14 cellular contexts compared by ENCODE assay signal in genomic region chr5:126589536-126590297, GRCh38. TPM values are rescaled to one million over a fixed set of nuclear protein-coding genes. Genes with fewer than 3 reads are reported as not detected.
A peak's percentile ranks its signal among the peaks of the same experiment; 100 is the strongest.
DNase-seq lines count a peak whose midpoint lies in the region; TF ChIP-seq lines count a peak whose summit lies in the region.
"Had no signal": no experiment of that assay in that cellular context is flagged by ENCODE, and none has a peak within 500 bp of the region (broad histone marks: within the 10 kb centered on the region; RNA-seq: fewer than 3 reads in every experiment).

No MANE protein-coding gene starts in this region.

- H3K56ac ChIP-seq in mesendoderm (ENCODE audit: low read length): no peak overlapping the region

- no peak overlapping the region for H3K4me3 ChIP-seq in mesendoderm (ENCODE audit: low read length)
- no peak overlapping the region for H3K4me3 ChIP-seq in stomach
- H3K4me3 ChIP-seq: HAP-1 had no signal

- H3K27ac ChIP-seq in mesendoderm (ENCODE audit: low read depth, low read length): no peak overlapping the region
- no peak overlapping the region for H3K27ac ChIP-seq in stomach

- TF ChIP-seq CTCF in stomach (IDR thresholded peaks at IDR 0.05) (no peak), CD14-positive monocyte (IDR thresholded peaks at IDR 0.05) (no peak)

- no peaks in the 10 kb centered on the region for H3K9me3 ChIP-seq in stomach
- H3K9me3 ChIP-seq: HAP-1 had no signal

- H3K4me3 Mint-ChIP-seq in CD14-positive monocyte: no peak overlapping the region
- H3K4me3 Mint-ChIP-seq: CD4-positive, CD25-positive, alpha-beta regulatory T cell; CD8-positive, alpha-beta memory T cell; HFFc6 had no signal

- H3K4me1 ChIP-seq in mesendoderm (ENCODE audit: control insufficient read depth, low read depth, low read length) (no peaks in the 10 kb centered on the region), stomach (peaks cover 0 to 23% (median 16%) of the 10 kb centered on the region in 4 donors)

- intact Hi-C loops in stomach (cut with DNase I; ENCODE audit: low total_unique reads) (no loop called here), CD14-positive monocyte (cut with micrococcal nuclease) (no loop called here)

- peaks cover 9% of the 10 kb centered on the region for H3K4me1 Mint-ChIP-seq in CD14-positive monocyte

- H3K27me3 Mint-ChIP-seq in CD14-positive monocyte (ENCODE audit: low read depth in 3 of 3): peaks cover 6 to 14% (median 7%) of the 10 kb centered on the region in 3 donors

- no peak overlapping the region for H3K18ac ChIP-seq in mesendoderm (ENCODE audit: low read length)

- no peak overlapping the region for H2BK5ac ChIP-seq in mesendoderm (ENCODE audit: low read length)

- peak; percentile 22 for DNase-seq in activated CD8-positive, alpha-beta memory T cell treated with anti-CD3 and anti-CD28 coated beads, Interleukin-2, amount 50 U/mL, for 48 hours
- DNase-seq in activated CD8-positive, alpha-beta memory T cell treated with anti-CD3 and anti-CD28 coated beads, Interleukin-2, amount 50 U/mL, for 4 hours: no peak
- DNase-seq in mesendoderm (peak; percentile 40), stomach (peak; percentile 4), NCI-H1105 (lab: John Stamatoyannopoulos, UW) (no peak), CD14-positive monocyte (ENCODE audit: low spot score) (no peak)
- DNase-seq: C1 segment of cervical spinal cord; CD4-positive, CD25-positive, alpha-beta regulatory T cell; CD8-positive, alpha-beta memory T cell; DMS153; DND-41; GOT3; HFFc6 had no signal

- H2AK5ac ChIP-seq in mesendoderm (ENCODE audit: low read length): no peak overlapping the region

- H4K5ac ChIP-seq in mesendoderm (ENCODE audit: low read length): no peak overlapping the region

- H3K79me2 ChIP-seq in mesendoderm (ENCODE audit: control insufficient read depth, insufficient read depth, low read length): peaks cover 7% of the 10 kb centered on the region

- TF ChIP-seq POLR2A in stomach (IDR thresholded peaks at IDR 0.05): no peak

- H3K79me1 ChIP-seq in mesendoderm (ENCODE audit: low read length): no peaks in the 10 kb centered on the region

- H3K36me3 Mint-ChIP-seq in CD14-positive monocyte: no peaks in the 10 kb centered on the region
- H3K36me3 Mint-ChIP-seq: CD4-positive, CD25-positive, alpha-beta regulatory T cell had no signal

- no CpG with 5 or more reads among the region's 28 CpGs for WGBS in mesendoderm (ENCODE audit: extremely low coverage, insufficient coverage, low lambda C conversion rate)
- 90 to 97% (median 96%) methylated on average over 16 to 28 of the region's 28 CpGs for WGBS in stomach, 5 donors

- no peak for TF ChIP-seq EP300 in stomach (IDR thresholded peaks at IDR 0.05)

- H3K9me3 Mint-ChIP-seq in CD14-positive monocyte: peaks cover 0 to 12% (median 0%) of the 10 kb centered on the region in 7 donors
- H3K9me3 Mint-ChIP-seq: HFFc6 had no signal

- H3K23ac ChIP-seq in mesendoderm (ENCODE audit: low read length): no peak overlapping the region

- no peak overlapping the region for H3K4me2 ChIP-seq in mesendoderm (ENCODE audit: low read length)

- H3K36me3 ChIP-seq in mesendoderm (ENCODE audit: control insufficient read depth, insufficient read depth, low read length) (peaks cover 2% of the 10 kb centered on the region), stomach (peaks cover 4 to 74% (median 65%) of the 10 kb centered on the region in 4 donors)

- no peak overlapping the region for H4K8ac ChIP-seq in mesendoderm (ENCODE audit: low read depth, low read length)

- no peak overlapping the region for H3K9ac ChIP-seq in mesendoderm (ENCODE audit: low read length)

- no peak overlapping the region for H2BK15ac ChIP-seq in mesendoderm (replicated peaks; ENCODE audit: low read depth)

- H3K27me3 ChIP-seq in mesendoderm (ENCODE audit: insufficient read depth, low read length, poor library complexity) (no peaks in the 10 kb centered on the region), stomach (no peaks in the 10 kb centered on the region)

- H2BK120ac ChIP-seq in mesendoderm (ENCODE audit: low read depth, low read length): no peak overlapping the region

- peak overlapping the region in 1 of 7 donors; percentile 48 for H3K27ac Mint-ChIP-seq in CD14-positive monocyte
- H3K27ac Mint-ChIP-seq: CD8-positive, alpha-beta memory T cell; HFFc6 had no signal

- no peak overlapping the region for H3K4ac ChIP-seq in mesendoderm (ENCODE audit: low read depth, low read length)

RNA-seq across cellular contexts. Expression of gene ALDH7A1, which starts 5.3 kb away (rescaled TPM):
- polyA plus RNA-seq in mesendoderm (2013, experiment 1 of 2): 120 TPM
- 119 TPM for polyA plus RNA-seq in mesendoderm (2013, experiment 2 of 2)
- total RNA-seq in stomach: 10 to 100 TPM in 4 of 5 donors, 1 to 10 TPM in 1; 4.9 to 55.6 (median 30.9) TPM
- polyA plus RNA-seq in stomach (10 to 100 TPM; 32.2 to 52.9 (median 32.9) TPM), CD14-positive monocyte (under 1 TPM; 0.59 to 0.67 TPM)

RNA-seq across cellular contexts. Expression of gene PHAX, which starts 11.0 kb away (rescaled TPM):
- 66.5 TPM for polyA plus RNA-seq in mesendoderm (2013, experiment 1 of 2)
- 68.7 TPM for polyA plus RNA-seq in mesendoderm (2013, experiment 2 of 2)
- 100 to 1,000 TPM in 2 of 5 donors, 10 to 100 TPM in 3; 26.6 to 246 (median 61.1) TPM for total RNA-seq in stomach
- polyA plus RNA-seq in stomach (10 to 100 TPM; 14.4 to 18.8 (median 15.4) TPM), CD14-positive monocyte (10 to 100 TPM; 19.3 to 37.6 TPM)

Comparison
In these comparisons a context has a peak if more than half of its experiments do, and no peak if none do; other contexts are left out.
1. DNase-seq: peak in activated CD8-positive, alpha-beta memory T cell treated with anti-CD3 and anti-CD28 coated beads, Interleukin-2, amount 50 U/mL, for 48 hours (single experiment), mesendoderm (single experiment) and stomach (single experiment); none in activated CD8-positive, alpha-beta memory T cell treated with anti-CD3 and anti-CD28 coated beads, Interleukin-2, amount 50 U/mL, for 4 hours (single experiment), NCI-H1105 (single experiment) and CD14-positive monocyte (single experiment).
2. RNA of gene ALDH7A1, which starts 5.3 kb away (polyA plus RNA-seq): 32.2 to 52.9 TPM in stomach; 0.59 to 0.67 TPM in CD14-positive monocyte; every median in the first group is over 10 times any median in the second.